22 cellular contexts compared by ENCODE assay signal in genomic region chr17:57588086-57588485, GRCh38.
DNase-seq lines count a peak whose midpoint lies in the region; ATAC-seq and TF ChIP-seq lines count a peak whose summit lies in the region.
"Had no signal": no experiment of that assay in that cellular context is flagged by ENCODE, and none has a peak within 500 bp of the region (broad histone marks: within the 10 kb centered on the region; RNA-seq: fewer than 3 reads in every experiment).

No MANE protein-coding gene starts in this region.

- H3K9me3 ChIP-seq in ascending aorta = no peaks in the 10 kb centered on the region
- no peaks in the 10 kb centered on the region for H3K9me3 ChIP-seq in mesenchymal stem cell (ENCODE audit: control insufficient read depth, low read length)
- no peaks in the 10 kb centered on the region for H3K9me3 ChIP-seq in aorta (ENCODE audit: control insufficient read depth, low read length)
- H3K9me3 ChIP-seq: A549, transverse colon had no signal

- no peak overlapping the region for H3K4ac ChIP-seq in mesenchymal stem cell (ENCODE audit: low read depth in 1 of 2, low read length in 2 of 2)

- peaks cover 17% of the 10 kb centered on the region for H3K79me1 ChIP-seq in mesenchymal stem cell (replicated peaks; ENCODE audit: low read length, poor library complexity, severe bottlenecking)

- H3K27ac Mint-ChIP-seq in activated naive CD4-positive, alpha-beta T cell treated with anti-CD3 and anti-CD28 coated beads, Interleukin-2, amount 50 U/mL, for 24 hours = peak overlapping the region; percentile 4
- H3K27ac Mint-ChIP-seq: activated B cell treated with CpG ODN at 0.5 μM for 24 hours had no signal

- H3K23ac ChIP-seq in mesenchymal stem cell (ENCODE audit: low read length in 2 of 2) = no peak overlapping the region

- no peak overlapping the region for H2BK5ac ChIP-seq in mesenchymal stem cell (ENCODE audit: low read depth, low read length, poor library complexity, severe bottlenecking)

- H3K36me3 ChIP-seq in ascending aorta (no peaks in the 10 kb centered on the region), mesenchymal stem cell (ENCODE audit: control insufficient read depth in 1 of 2, insufficient read depth in 2 of 2, low read depth in 1 of 2, low read length in 2 of 2) (peaks cover 0 to 9% of the 10 kb centered on the region in 2 experiments), aorta (ENCODE audit: control insufficient read depth in 1 of 2, insufficient read depth in 2 of 2, low read length in 1 of 2) (no peaks in the 10 kb centered on the region)
- H3K36me3 ChIP-seq: transverse colon had no signal

- no peak overlapping the region for H2BK15ac ChIP-seq in mesenchymal stem cell (ENCODE audit: low read depth, poor library complexity, severe bottlenecking)

- no peaks in the 10 kb centered on the region for H3K4me1 Mint-ChIP-seq in activated naive CD4-positive, alpha-beta T cell treated with anti-CD3 and anti-CD28 coated beads, Interleukin-2, amount 50 U/mL, for 24 hours
- H3K4me1 Mint-ChIP-seq: activated B cell treated with CpG ODN at 0.5 μM for 24 hours had no signal

- H3K27me3 ChIP-seq in ascending aorta (no peaks in the 10 kb centered on the region), mesenchymal stem cell (ENCODE audit: control insufficient read depth in 1 of 2, insufficient read depth in 1 of 2, low read length in 2 of 2) (peaks cover 0 to 47% of the 10 kb centered on the region in 2 experiments), aorta (ENCODE audit: control insufficient read depth in 1 of 2, insufficient read depth in 2 of 2, low read length in 1 of 2) (no peaks in the 10 kb centered on the region)
- H3K27me3 ChIP-seq: transverse colon had no signal

- H3K27ac ChIP-seq in ascending aorta = peak overlapping the region; percentile 58 to 75
- no peak overlapping the region for H3K27ac ChIP-seq in mesenchymal stem cell (ENCODE audit: low read length, poor library complexity, severe bottlenecking)
- H3K27ac ChIP-seq in aorta (ENCODE audit: low read depth in 1 of 2, low read length in 2 of 2) = peak overlapping the region in 1 of 2 donors; percentile 60
- H3K27ac ChIP-seq: A549, transverse colon had no signal

- DNase-seq in activated naive CD4-positive, alpha-beta T cell treated with Interleukin-2 at 50 U/mL for 16 hours = no peak
- DNase-seq in ascending aorta (ENCODE audit: low spot score in 2 of 2) (peak in 1 of 2 donors; percentile 71), mesenchymal stem cell (peak; percentile 7), aorta (peak in 1 of 2 donors; percentile 41), HT-29 (ENCODE audit: low spot score) (no peak), SIG-M5 treated with dmso at 0.1 percent for 504 hours (lab: John Stamatoyannopoulos, UW; ENCODE audit: unreplicated experiment) (no peak), C1 segment of cervical spinal cord (lab: John Stamatoyannopoulos, UW) (no peak)
- DNase-seq: activated B cell treated with CpG ODN at 0.5 μM for 24 hours; amygdala; CD4-positive, alpha-beta memory T cell; DMS79; GOT3; midbrain; MM.1S; NCI-H187 treated with DMSO at 0.1 percent for 48 hours; retina; SHP77; stimulated activated naive CD4-positive, alpha-beta T cell; transverse colon had no signal

- H3K18ac ChIP-seq in mesenchymal stem cell (ENCODE audit: low read depth in 1 of 2, low read length in 2 of 2) = no peak overlapping the region

- no peak overlapping the region for H3K4me2 ChIP-seq in mesenchymal stem cell (ENCODE audit: low read length, poor library complexity, severe bottlenecking)
- H3K4me2 ChIP-seq: A549 had no signal

- WGBS in mesenchymal stem cell = 73% methylated on average over 5 of the region's 5 CpGs
- WGBS in aorta, 2 donors = 65 to 68% methylated on average over 5 of the region's 5 CpGs

- H4K91ac ChIP-seq in mesenchymal stem cell (ENCODE audit: low read length) = no peak overlapping the region

- intact Hi-C loops in ascending aorta (cut with DNase I) = loop anchor here (2.0 kb wide), 2 partner anchors 15 to 45 kb away; no protein-coding TSS in a partner anchor
- intact Hi-C loops in aorta (cut with DNase I) = no loop called here

- peaks cover 3% of the 10 kb centered on the region for H3K36me3 Mint-ChIP-seq in activated naive CD4-positive, alpha-beta T cell treated with anti-CD3 and anti-CD28 coated beads, Interleukin-2, amount 50 U/mL, for 24 hours

- TF ChIP-seq CTCF in ascending aorta (IDR thresholded peaks at IDR 0.05) = no peak

- H4K8ac ChIP-seq in mesenchymal stem cell (ENCODE audit: low read length) = no peak overlapping the region

- H2AFZ ChIP-seq in mesenchymal stem cell (ENCODE audit: low read depth, low read length) = no peak overlapping the region

- no peak overlapping the region for H2BK120ac ChIP-seq in mesenchymal stem cell (ENCODE audit: low read depth, low read length)

- H3K14ac ChIP-seq in mesenchymal stem cell (ENCODE audit: low read length in 2 of 2) = peak overlapping the region in 1 of 2 experiments; percentile 9

- peak; percentile 9 for ATAC-seq in aorta (ENCODE audit: low FRiP score)
- ATAC-seq: A549 had no signal

- H2AK5ac ChIP-seq in mesenchymal stem cell (ENCODE audit: low read length, severe bottlenecking) = no peak overlapping the region

- H3K4me3 ChIP-seq in ascending aorta (no peak overlapping the region), mesenchymal stem cell (ENCODE audit: insufficient read depth in 1 of 2, low read depth in 1 of 2, low read length in 2 of 2) (no peak overlapping the region), aorta (ENCODE audit: low read length in 2 of 2) (no peak overlapping the region)
- H3K4me3 ChIP-seq: A549, transverse colon had no signal

- no peak overlapping the region for H3K9ac ChIP-seq in mesenchymal stem cell (ENCODE audit: low read length)

- H3K27me3 Mint-ChIP-seq in activated naive CD4-positive, alpha-beta T cell treated with anti-CD3 and anti-CD28 coated beads, Interleukin-2, amount 50 U/mL, for 24 hours = no peaks in the 10 kb centered on the region
- H3K27me3 Mint-ChIP-seq: activated B cell treated with CpG ODN at 0.5 μM for 24 hours; CD4-positive, alpha-beta memory T cell had no signal

- H3K9me3 Mint-ChIP-seq in activated naive CD4-positive, alpha-beta T cell treated with anti-CD3 and anti-CD28 coated beads, Interleukin-2, amount 50 U/mL, for 24 hours = no peaks in the 10 kb centered on the region
- H3K9me3 Mint-ChIP-seq: activated B cell treated with CpG ODN at 0.5 μM for 24 hours; activated T-helper 1 cell treated with anti-CD3 and anti-CD28 coated beads, Interleukin-12 subunit alpha, Interleukin-12 subunit beta, Interleukin-2, Interleukin-4 antibody, amounts not matched to agents 30 ng/mL and 10 ng/mL and 1 ng/mL, durations not matched to agents 14 hours and 24 hours and 36 hours; CD4-positive, alpha-beta memory T cell had no signal

- no peak overlapping the region for H2BK12ac ChIP-seq in mesenchymal stem cell (ENCODE audit: low read length in 2 of 2)

- H3K4me3 Mint-ChIP-seq in activated naive CD4-positive, alpha-beta T cell treated with anti-CD3 and anti-CD28 coated beads, Interleukin-2, amount 50 U/mL, for 24 hours = no peak overlapping the region
- H3K4me3 Mint-ChIP-seq: activated B cell treated with CpG ODN at 0.5 μM for 24 hours; activated T-helper 1 cell treated with anti-CD3 and anti-CD28 coated beads, Interleukin-12 subunit alpha, Interleukin-12 subunit beta, Interleukin-2, Interleukin-4 antibody, amounts not matched to agents 30 ng/mL and 10 ng/mL and 1 ng/mL, durations not matched to agents 14 hours and 24 hours and 36 hours; CD4-positive, alpha-beta memory T cell had no signal

- H3K4me1 ChIP-seq in ascending aorta = peaks cover 6 to 23% of the 10 kb centered on the region in 2 donors
- H3K4me1 ChIP-seq in mesenchymal stem cell (ENCODE audit: control insufficient read depth, insufficient read depth, low read depth, low read length) = peaks cover 13% of the 10 kb centered on the region
- H3K4me1 ChIP-seq in aorta (ENCODE audit: control insufficient read depth in 1 of 2, insufficient read depth in 2 of 2, low read length in 2 of 2) = peaks cover 0 to 5% of the 10 kb centered on the region in 2 donors
- H3K4me1 ChIP-seq: transverse colon had no signal
